ENCODE assay signal across 33 cellular contexts in the genomic region with DNA sequence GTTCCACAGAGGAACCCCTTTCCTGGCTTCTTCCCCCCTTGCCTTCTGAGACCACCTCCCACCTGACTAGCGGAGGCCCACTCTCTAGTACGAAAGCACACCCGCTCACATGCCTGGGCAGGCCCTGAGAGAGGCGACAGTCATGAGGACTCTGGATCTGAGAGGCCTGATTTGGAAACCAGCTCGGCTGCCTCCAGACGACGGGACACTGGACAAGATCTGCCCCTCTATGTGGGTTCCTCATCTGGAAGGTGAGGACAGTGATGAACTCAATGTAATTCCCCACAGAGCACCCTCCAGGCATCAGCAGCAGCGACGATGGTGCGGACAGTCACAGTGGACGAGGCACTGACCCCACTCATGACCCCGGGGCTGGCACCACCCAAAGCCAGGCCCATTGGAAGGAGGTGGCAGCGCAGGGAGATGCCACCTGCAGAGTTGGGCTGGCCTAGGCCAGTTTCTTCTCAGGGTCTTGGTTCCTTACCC. TPM values are rescaled to one million over a fixed set of nuclear protein-coding genes. Genes with fewer than 3 reads are reported as not detected.
"Had no signal": no experiment of that assay in that cellular context is flagged by ENCODE, and none has a peak within 500 bp of the region (broad histone marks: within the 10 kb centered on the region; RNA-seq: fewer than 3 reads in every experiment).

No MANE protein-coding gene starts in this region.

- ATAC-seq: activated CD4-positive, CD25-positive, alpha-beta regulatory T cell treated with anti-CD3 and anti-CD28 coated beads, Interleukin-2, amount 50 U/mL, for 24 hours; activated naive CD4-positive, alpha-beta T cell treated with anti-CD3 and anti-CD28 coated beads, Interleukin-2, amount 50 U/mL, for 72 hours; gastrocnemius medialis; left colon; naive thymus-derived CD8-positive, alpha-beta T cell; right lobe of liver; stimulated activated effector memory CD8-positive, alpha-beta T cell treated with anti-CD3 and anti-CD28 coated beads, Interleukin-12 subunit alpha, Interleukin-12 subunit beta, amount 100 ng/mL, for 72 hours had no signal

- H3K27ac ChIP-seq: breast epithelium, gastrocnemius medialis, neural progenitor cell, right lobe of liver, skin epidermis, thoracic aorta, uterus, VCaP had no signal

- DNase-seq: activated CD4-positive, alpha-beta memory T cell treated with anti-CD3 and anti-CD28 coated beads for 36 hours; activated CD4-positive, alpha-beta T cell treated with anti-CD3 and anti-CD28 coated beads for 48 hours; activated CD8-positive, alpha-beta memory T cell treated with anti-CD3 and anti-CD28 coated beads, Interleukin-2, amount 50 U/mL, for 4 hours; activated gamma-delta T cell treated with Interleukin-2 at 50 U/mL for 16 hours; activated T-cell treated with anti-CD3 and anti-CD28 coated beads, Interleukin-2, amount 50 U/mL, for 1 hour; effector CD8-positive, alpha-beta T cell; erythroblast; hippocampal formation; midbrain; stimulated activated CD4-positive, alpha-beta T cell treated with anti-CD3 and anti-CD28 coated beads, Interleukin-4, amount 100 ng/mL, for 24 hours; trophoblast cell; uterus had no signal

- H3K4me1 ChIP-seq: breast epithelium, gastrocnemius medialis, neural progenitor cell, right lobe of liver, uterus had no signal

- H3K27me3 ChIP-seq: breast epithelium, neural progenitor cell, right lobe of liver, uterus had no signal

- H3K9me3 Mint-ChIP-seq: activated T-helper 1 cell treated with anti-CD3 and anti-CD28 coated beads, Interleukin-12 subunit alpha, Interleukin-12 subunit beta, Interleukin-2, Interleukin-4 antibody, amounts not matched to agents 30 ng/mL and 10 ng/mL and 1 ng/mL, durations not matched to agents 14 hours and 24 hours and 36 hours had no signal

- H3K4me3 Mint-ChIP-seq: activated CD4-positive, alpha-beta memory T cell treated with anti-CD3 and anti-CD28 coated beads for 36 hours; activated T-helper 1 cell treated with anti-CD3 and anti-CD28 coated beads, Interleukin-12 subunit alpha, Interleukin-12 subunit beta, Interleukin-2, Interleukin-4 antibody, amounts not matched to agents 30 ng/mL and 10 ng/mL and 1 ng/mL, durations not matched to agents 14 hours and 24 hours and 36 hours; central memory CD8-positive, alpha-beta T cell; naive thymus-derived CD8-positive, alpha-beta T cell; neural progenitor cell; stimulated activated effector memory CD8-positive, alpha-beta T cell treated with anti-CD3 and anti-CD28 coated beads, Interleukin-12 subunit alpha, Interleukin-12 subunit beta, amount 100 ng/mL, for 72 hours; stimulated activated naive CD8-positive, alpha-beta T cell treated with anti-CD3 and anti-CD28 coated beads, Interleukin-15, Interleukin-2, amounts not matched to agents 100 ng/mL and 50 ng/mL, for 24 hours had no signal

- H3K9me3 ChIP-seq: breast epithelium, gastrocnemius medialis, right lobe of liver, thoracic aorta, uterus had no signal

- H3K36me3 ChIP-seq: breast epithelium, gastrocnemius medialis, neural progenitor cell, right lobe of liver, thoracic aorta, uterus had no signal

- H3K27ac Mint-ChIP-seq: activated CD4-positive, alpha-beta memory T cell treated with anti-CD3 and anti-CD28 coated beads for 36 hours; activated naive CD4-positive, alpha-beta T cell treated with anti-CD3 and anti-CD28 coated beads, Interleukin-2, amount 50 U/mL, for 72 hours; activated T-helper 1 cell treated with anti-CD3 and anti-CD28 coated beads, Interleukin-12 subunit alpha, Interleukin-12 subunit beta, Interleukin-2, Interleukin-4 antibody, amounts not matched to agents 30 ng/mL and 10 ng/mL and 1 ng/mL, durations not matched to agents 14 hours and 24 hours and 36 hours; neural progenitor cell; stimulated activated effector memory CD8-positive, alpha-beta T cell treated with anti-CD3 and anti-CD28 coated beads, Interleukin-12 subunit alpha, Interleukin-12 subunit beta, amount 100 ng/mL, for 72 hours; stimulated activated naive CD8-positive, alpha-beta T cell treated with anti-CD3 and anti-CD28 coated beads, Interleukin-15, Interleukin-2, amounts not matched to agents 100 ng/mL and 50 ng/mL, for 24 hours had no signal

- H3K36me3 Mint-ChIP-seq: activated CD4-positive, alpha-beta memory T cell treated with anti-CD3 and anti-CD28 coated beads for 36 hours; neural progenitor cell; stimulated activated effector memory CD8-positive, alpha-beta T cell treated with anti-CD3 and anti-CD28 coated beads, Interleukin-12 subunit alpha, Interleukin-12 subunit beta, amount 100 ng/mL, for 72 hours had no signal

- H3K4me1 Mint-ChIP-seq: central memory CD8-positive, alpha-beta T cell; stimulated activated effector memory CD8-positive, alpha-beta T cell treated with anti-CD3 and anti-CD28 coated beads, Interleukin-12 subunit alpha, Interleukin-12 subunit beta, amount 100 ng/mL, for 72 hours had no signal

- H3K4me3 ChIP-seq: breast epithelium, gastrocnemius medialis, neural progenitor cell, right lobe of liver, skin epidermis, thoracic aorta, uterus had no signal

RNA-seq across cellular contexts. Expression of a gene that starts 7.5 kb away (rescaled TPM):
- total RNA-seq: activated CD4-positive, alpha-beta memory T cell treated with anti-CD3 and anti-CD28 coated beads for 36 hours; activated CD8-positive, alpha-beta memory T cell treated with anti-CD3 and anti-CD28 coated beads for 36 hours; activated T-helper 1 cell treated with anti-CD3 and anti-CD28 coated beads, Interleukin-12 subunit alpha, Interleukin-12 subunit beta, Interleukin-2, Interleukin-4 antibody, amounts not matched to agents 30 ng/mL and 10 ng/mL and 1 ng/mL, durations not matched to agents 14 hours and 24 hours and 36 hours; dermis microvascular lymphatic vessel endothelial cell; gastrocnemius medialis; lower leg skin; naive thymus-derived CD8-positive, alpha-beta T cell; T-helper 1 cell treated with Interleukin-12 subunit alpha and Interleukin-12 subunit beta and Interleukin-4 antibody, amounts not matched to agents 30 ng/mL and 1 ng/mL, for 36 hours; thoracic aorta had no signal

RNA-seq across cellular contexts. Expression of a gene that starts 37.0 kb away (rescaled TPM):
- total RNA-seq: activated CD4-positive, alpha-beta memory T cell treated with anti-CD3 and anti-CD28 coated beads for 36 hours; activated CD8-positive, alpha-beta memory T cell treated with anti-CD3 and anti-CD28 coated beads for 36 hours; activated naive CD4-positive, alpha-beta T cell treated with anti-CD3 and anti-CD28 coated beads, Interleukin-2, amount 50 U/mL, for 72 hours; activated T-helper 1 cell treated with anti-CD3 and anti-CD28 coated beads, Interleukin-12 subunit alpha, Interleukin-12 subunit beta, Interleukin-2, Interleukin-4 antibody, amounts not matched to agents 30 ng/mL and 10 ng/mL and 1 ng/mL, durations not matched to agents 14 hours and 24 hours and 36 hours; breast epithelium; dermis microvascular lymphatic vessel endothelial cell; gastrocnemius medialis; left colon; naive thymus-derived CD8-positive, alpha-beta T cell; omental fat pad; subcutaneous adipose tissue; T-helper 1 cell treated with Interleukin-12 subunit alpha and Interleukin-12 subunit beta and Interleukin-4 antibody, amounts not matched to agents 30 ng/mL and 1 ng/mL, for 36 hours; thoracic aorta; uterus had no signal

RNA-seq across cellular contexts. Expression of a gene that starts 42.7 kb away (rescaled TPM):
- total RNA-seq: activated T-helper 1 cell treated with anti-CD3 and anti-CD28 coated beads, Interleukin-12 subunit alpha, Interleukin-12 subunit beta, Interleukin-2, Interleukin-4 antibody, amounts not matched to agents 30 ng/mL and 10 ng/mL and 1 ng/mL, durations not matched to agents 14 hours and 24 hours and 36 hours; T-helper 1 cell treated with Interleukin-12 subunit alpha and Interleukin-12 subunit beta and Interleukin-4 antibody, amounts not matched to agents 30 ng/mL and 1 ng/mL, for 36 hours had no signal
